ENCODE assay signal across 1 cellular context in genomic region chr13:41463823-41464602, GRCh38.
TF ChIP-seq lines count a peak whose summit lies in the region.

No MANE protein-coding gene starts in this region.

TF ChIP-seq in K562, 482 proteins besides CTCF, POLR2A, EP300 and RAD21 (continued from another document):
- TF ChIP-seq CEBPZ (IDR thresholded peaks at IDR 0.05; ENCODE audit: borderline replicate concordance, low read depth, low read length), result no peak
- TF ChIP-seq MNT (conservative IDR thresholded peaks at IDR 0.05), result peak in 1 of 2 experiments; percentile 58; a peak in 1 of 4 replicates
- TF ChIP-seq TFAP4 (CRISPR knock-in tag; IDR thresholded peaks at IDR 0.05; ENCODE audit: borderline replicate concordance), result peak; percentile 95
- TF ChIP-seq E2F6 (IDR thresholded peaks at IDR 0.05; ENCODE audit: borderline replicate concordance in 1 of 2, extremely low read depth in 1 of 2, insufficient read depth in 1 of 2, insufficient read length in 1 of 2, low read depth in 1 of 2, low read length in 1 of 2, poor library complexity in 1 of 2, severe bottlenecking in 1 of 2), result peak; percentile 8 to 39
- no peak for TF ChIP-seq MECOM (CRISPR knock-in tag; IDR thresholded peaks at IDR 0.05)
- no peak for TF ChIP-seq MTA3 (IDR thresholded peaks at IDR 0.05; ENCODE audit: borderline replicate concordance)
- peak in 1 of 2 experiments; percentile 30; a peak in 1 of 4 replicates for TF ChIP-seq FOXK2 (conservative IDR thresholded peaks at IDR 0.05 in 1 of 2, IDR thresholded peaks at IDR 0.05 in 1 of 2; ENCODE audit: low read depth in 2 of 2)
- TF ChIP-seq DMBX1 (CRISPR knock-in tag; IDR thresholded peaks at IDR 0.05; ENCODE audit: borderline replicate concordance), result peak; percentile 62; the same call in 1 of the 2 replicates
- TF ChIP-seq ZNF766 (CRISPR knock-in tag; conservative IDR thresholded peaks at IDR 0.05), result peak; percentile 66; the same call in 1 of the 2 replicates
- no peak for TF ChIP-seq FOSL1 (tag; conservative IDR thresholded peaks at IDR 0.05)
- TF ChIP-seq TCF3 (CRISPR knock-in tag; IDR thresholded peaks at IDR 0.05), result peak; percentile 93
- TF ChIP-seq ZNF280A (IDR thresholded peaks at IDR 0.05; ENCODE audit: low read depth, partially characterized antibody), result no peak
- peak; percentile 42; the same call in 1 of the 2 replicates for TF ChIP-seq POLR2AphosphoS5 (IDR thresholded peaks at IDR 0.05; ENCODE audit: control insufficient read depth, insufficient read depth, low read depth, low read length)
- TF ChIP-seq RBM22 (IDR thresholded peaks at IDR 0.05; ENCODE audit: low read depth, low read length, poor library complexity, severe bottlenecking), result no peak
- TF ChIP-seq ZNF384 (IDR thresholded peaks at IDR 0.05; ENCODE audit: low read depth, low read length), result no peak
- TF ChIP-seq ZNF134 (CRISPR knock-in tag; conservative IDR thresholded peaks at IDR 0.05), result 0 out of 2 replicates have a peak, but pooled peaks have one; percentile 34
- TF ChIP-seq HDAC2 (IDR thresholded peaks at IDR 0.05), result peak; percentile 50; the same call in 1 of the 2 replicates
- 0 out of 2 replicates have a peak, but pooled peaks have one; percentile 16 for TF ChIP-seq RBFOX2 (IDR thresholded peaks at IDR 0.05; ENCODE audit: low read depth, low read length)
- TF ChIP-seq GABPA (tag; conservative IDR thresholded peaks at IDR 0.05; ENCODE audit: low read depth), result no peak
- peak; percentile 75 for TF ChIP-seq TEAD4 (IDR thresholded peaks at IDR 0.05; ENCODE audit: low read length)
- no peak for TF ChIP-seq TEAD4 (CRISPR knock-in tag; IDR thresholded peaks at IDR 0.05; ENCODE audit: borderline replicate concordance)
- peak; percentile 90 for TF ChIP-seq ZNF592 (IDR thresholded peaks at IDR 0.05)
- no peak for TF ChIP-seq ZNF77 (CRISPR knock-in tag; IDR thresholded peaks at IDR 0.05)
- 0 out of 2 replicates have a peak, but pooled peaks have one; percentile 38 for TF ChIP-seq ELF4 (CRISPR knock-in tag; IDR thresholded peaks at IDR 0.05)
- peak; percentile 59 for TF ChIP-seq NFIC (IDR thresholded peaks at IDR 0.05)
- peak; percentile 61 for TF ChIP-seq L3MBTL2 (IDR thresholded peaks at IDR 0.05)
- TF ChIP-seq VEZF1 (CRISPR knock-in tag; IDR thresholded peaks at IDR 0.05), result peak; percentile 26; the same call in 1 of the 2 replicates
- no peak for TF ChIP-seq RBBP5 (IDR thresholded peaks at IDR 0.05; ENCODE audit: borderline replicate concordance, insufficient read depth, low read length, poor library complexity, severe bottlenecking)
- TF ChIP-seq ZNF347 (CRISPR knock-in tag; IDR thresholded peaks at IDR 0.05; ENCODE audit: low read depth), result no peak
- peak; percentile 17; the same call in 1 of the 2 replicates for TF ChIP-seq BCL6 (CRISPR knock-in tag; IDR thresholded peaks at IDR 0.05)
- peak; percentile 54; the same call in 1 of the 2 replicates for TF ChIP-seq HDGF (IDR thresholded peaks at IDR 0.05)
- TF ChIP-seq ZBTB33 (CRISPR knock-in tag; IDR thresholded peaks at IDR 0.05), result no peak
- TF ChIP-seq JUND (IDR thresholded peaks at IDR 0.05; ENCODE audit: borderline replicate concordance, low read depth, low read length), result no peak
- peak; percentile 19; the same call in 1 of the 3 replicates for TF ChIP-seq JUND (tag; IDR thresholded peaks at IDR 0.05; ENCODE audit: borderline replicate concordance, low read depth, low read length)
- TF ChIP-seq E2F3 (CRISPR knock-in tag; IDR thresholded peaks at IDR 0.05), result no peak
- TF ChIP-seq GATA2 (CRISPR knock-in tag; IDR thresholded peaks at IDR 0.05), result 0 out of 2 replicates have a peak, but pooled peaks have one; percentile 42
- TF ChIP-seq LEF1 (IDR thresholded peaks at IDR 0.05), result peak; percentile 74; the same call in 1 of the 2 replicates
- no peak for TF ChIP-seq ID3 (CRISPR knock-in tag; IDR thresholded peaks at IDR 0.05)
- peak; percentile 59; the same call in 1 of the 2 replicates for TF ChIP-seq ID3 (tag; IDR thresholded peaks at IDR 0.05)
- peak; percentile 77 for TF ChIP-seq ZBTB2 (IDR thresholded peaks at IDR 0.05)
- no peak for TF ChIP-seq C11orf30 (IDR thresholded peaks at IDR 0.05; ENCODE audit: low read depth)
- TF ChIP-seq CBFA2T3 (IDR thresholded peaks at IDR 0.05), result peak; percentile 91
- TF ChIP-seq FOS (IDR thresholded peaks at IDR 0.05; ENCODE audit: extremely low read depth, insufficient read length), result no peak
- peak; percentile 51; the same call in 1 of the 2 replicates for TF ChIP-seq SMAD4 (CRISPR knock-in tag; conservative IDR thresholded peaks at IDR 0.05)
